In genomic region chr14:34324363-34324795, GRCh38 we compare ENCODE assay signal across 9 cellular contexts.
DNase-seq lines count a peak whose midpoint lies in the region; ATAC-seq and TF ChIP-seq lines count a peak whose summit lies in the region.
"Had no signal": no experiment of that assay in that cellular context is flagged by ENCODE, and none has a peak within 500 bp of the region (broad histone marks: within the 10 kb centered on the region; RNA-seq: fewer than 3 reads in every experiment).

No MANE protein-coding gene starts in this region.

- no TSS peak for BruUV-seq in IMR-90 (replicated peaks; lab: Mats Ljungman, UMichigan)
- no TSS peak for BruUV-seq in PC-9 (replicated peaks; lab: Mats Ljungman, UMichigan)

- no peak overlapping the region for H3K9ac ChIP-seq in IMR-90 (ENCODE audit: low read depth, low read length)
- H3K9ac ChIP-seq: BLaER1 had no signal

- H3K9me3 ChIP-seq in IMR-90 (ENCODE audit: control insufficient read depth, insufficient read depth, low read length) = no peaks in the 10 kb centered on the region
- H3K9me3 ChIP-seq in PC-9 (ENCODE audit: insufficient read depth, low read depth) = no peaks in the 10 kb centered on the region
- H3K9me3 ChIP-seq: BLaER1 had no signal

- peak; percentile 54 for TF ChIP-seq RAD21 in IMR-90 (IDR thresholded peaks at IDR 0.05; ENCODE audit: low read length)

- H2AK5ac ChIP-seq in IMR-90 (ENCODE audit: low read depth, low read length) = no peak overlapping the region

- no peaks in the 10 kb centered on the region for H3K36me3 Mint-ChIP-seq in neural crest cell (ENCODE audit: low read depth)

- no peak overlapping the region for H4K91ac ChIP-seq in IMR-90 (ENCODE audit: insufficient read depth, low read depth, low read length)

- H3K9me3 Mint-ChIP-seq in neural crest cell = peaks cover 2% of the 10 kb centered on the region

- no peak overlapping the region for H3K14ac ChIP-seq in IMR-90 (replicated peaks; ENCODE audit: low read depth, low read length)

- H3K9me1 ChIP-seq in IMR-90 (ENCODE audit: insufficient read depth, low read length) = no peaks in the 10 kb centered on the region

- no peak overlapping the region for H4K5ac ChIP-seq in IMR-90 (ENCODE audit: low read depth, low read length)

- dilution Hi-C loops in IMR-90 (cut with HindIII; ENCODE audit: low sequenced_read_pairs, unreplicated experiment) = no loop called here

- in situ Hi-C loops in IMR-90 (cut with MboI; ENCODE audit: low sequenced_read_pairs) = loop anchor here (5.0 kb wide), 1 partner anchor 487 kb away; no protein-coding TSS in a partner anchor

- H2BK5ac ChIP-seq in IMR-90 (ENCODE audit: low read depth, low read length, poor library complexity, severe bottlenecking) = no peak overlapping the region

- H4K8ac ChIP-seq in IMR-90 (ENCODE audit: low read depth in 2 of 2, low read length in 2 of 2) = no peak overlapping the region

- no peak overlapping the region for H3K4ac ChIP-seq in IMR-90 (ENCODE audit: low read depth, low read length)

- peaks cover 5% of the 10 kb centered on the region for H3K4me1 Mint-ChIP-seq in neural crest cell

- no peaks in the 10 kb centered on the region for H3K79me1 ChIP-seq in IMR-90 (ENCODE audit: low read depth in 1 of 2, low read length in 2 of 2)

- CTCF ChIA-PET in IMR-90 (lab: Yijun Ruan, JAX) (interaction anchor here (0.8 to 2.1 kb wide), 5 partner anchors 11 to 481 kb away, joined by 3 to 7 read pairs (median 3); no protein-coding TSS in a partner anchor), PC-9 (lab: Charles Lee) (no interaction called here)

- no peaks in the 10 kb centered on the region for H3K9me2 ChIP-seq in PC-9 (ENCODE audit: insufficient read depth)

- H2AFZ ChIP-seq in IMR-90 (replicated peaks; ENCODE audit: low read length, poor library complexity) (no peak overlapping the region), PC-9 (no peak overlapping the region)

- POLR2A ChIA-PET in IMR-90 (lab: Charles Lee; ENCODE audit: unreplicated experiment) (no interaction called here), PC-9 (lab: Charles Lee; ENCODE audit: unreplicated experiment) (no interaction called here)

- H3F3A ChIP-seq in PC-9 (ENCODE audit: insufficient read depth, low read depth) = no peaks in the 10 kb centered on the region

- H3K27ac Mint-ChIP-seq in neural crest cell (ENCODE audit: unreplicated experiment) = no peak overlapping the region

- H3K18ac ChIP-seq in IMR-90 (ENCODE audit: low read depth, low read length) = no peak overlapping the region

- H3K4me1 ChIP-seq in IMR-90 (ENCODE audit: control insufficient read depth, insufficient read depth, low read length) (no peaks in the 10 kb centered on the region), PC-9 (replicated peaks; ENCODE audit: insufficient read depth) (no peaks in the 10 kb centered on the region)
- H3K4me1 ChIP-seq: BLaER1 had no signal

- no peak overlapping the region for H3K4me3 Mint-ChIP-seq in neural crest cell

- no peaks in the 10 kb centered on the region for H3K79me2 ChIP-seq in PC-9 (ENCODE audit: low read depth)

- intact Hi-C loops in IMR-90 (cut with micrococcal nuclease) (loop anchor here (1.0 to 2.0 kb wide), 2 partner anchors 485 to 1748 kb away; no protein-coding TSS in a partner anchor), PC-9 (cut with micrococcal nuclease; ENCODE audit: unreplicated experiment) (loop anchor here (5.0 kb wide), 2 partner anchors 1612 to 1852 kb away; no protein-coding TSS in a partner anchor)

- H2BK15ac ChIP-seq in IMR-90 (ENCODE audit: low read depth, low read length) = no peak overlapping the region

- no peak overlapping the region for H2BK20ac ChIP-seq in IMR-90 (ENCODE audit: low read depth, low read length)

- H3K4me3 ChIP-seq in IMR-90 (ENCODE audit: insufficient read depth, low read depth, low read length) = no peak overlapping the region
- H3K4me3 ChIP-seq in PC-9 = no peak overlapping the region
- no peak overlapping the region for H3K4me3 ChIP-seq in epithelial cell of proximal tubule (ENCODE audit: low read depth, low read length)
- H3K4me3 ChIP-seq: BLaER1 had no signal

- H3K27ac ChIP-seq in IMR-90 (ENCODE audit: insufficient read depth, low read length) (no peak overlapping the region), PC-9 (no peak overlapping the region)
- H3K27ac ChIP-seq: BLaER1 had no signal

- H3K36me3 ChIP-seq in IMR-90 (ENCODE audit: control insufficient read depth, insufficient read depth, low read length) (no peaks in the 10 kb centered on the region), PC-9 (ENCODE audit: low read depth) (no peaks in the 10 kb centered on the region)
- H3K36me3 ChIP-seq: BLaER1 had no signal

- no peak for TF ChIP-seq POLR2A in IMR-90 (IDR thresholded peaks at IDR 0.05; ENCODE audit: low read depth, low read length)

- H3K27me3 ChIP-seq in IMR-90 (ENCODE audit: control insufficient read depth, insufficient read depth, low read length) (peaks cover 5% of the 10 kb centered on the region; the same call in 1 of the 2 replicates), PC-9 (ENCODE audit: insufficient read depth, low read depth) (no peaks in the 10 kb centered on the region)
- H3K27me3 ChIP-seq: BLaER1 had no signal

- H3K27me3 Mint-ChIP-seq in neural crest cell (ENCODE audit: low read depth) = peaks cover 4% of the 10 kb centered on the region

- H3K56ac ChIP-seq in IMR-90 (ENCODE audit: extremely low read depth, insufficient read depth, low read length) = no peak overlapping the region

- ATAC-seq in IMR-90 (ENCODE audit: low read depth) = 0 out of 2 replicates have a peak, but pooled peaks have one; percentile 49
- no peak for ATAC-seq in HG02870 (IDR thresholded peaks at IDR 0.05; ENCODE audit: unreplicated experiment)

- no peak overlapping the region for H2AK9ac ChIP-seq in IMR-90 (replicated peaks; ENCODE audit: low read depth, low read length, poor library complexity)

- TF ChIP-seq CTCF in IMR-90 (conservative IDR thresholded peaks at IDR 0.05; ENCODE audit: low read depth, low read length) (peak; percentile 65), PC-9 (conservative IDR thresholded peaks at IDR 0.05) (peak; percentile 78), epithelial cell of proximal tubule (conservative IDR thresholded peaks at IDR 0.05; ENCODE audit: low read depth, low read length) (peak; percentile 72), neural crest cell (conservative IDR thresholded peaks at IDR 0.05) (peak; percentile 84)

- DNase-seq in DMS79 treated with DMSO at 0.1 percent for 48 hours (lab: John Stamatoyannopoulos, UW) (peak; percentile 49), DMS79 (lab: John Stamatoyannopoulos, UW) (no peak), IMR-90 (peak; percentile 26), PC-9 (peak in 1 of 2 experiments; percentile 9), epithelial cell of proximal tubule (ENCODE audit: low read depth) (no peak), neural crest cell (ENCODE audit: low read depth, low spot score) (peak; percentile 42), NK-92 (lab: John Stamatoyannopoulos, UW; ENCODE audit: unreplicated experiment) (no peak)

- no peak overlapping the region for H2BK120ac ChIP-seq in IMR-90 (ENCODE audit: low read depth, low read length)

- no peaks in the 10 kb centered on the region for H4K20me1 ChIP-seq in IMR-90 (ENCODE audit: insufficient read depth, low read length)
- no peaks in the 10 kb centered on the region; the same call in 1 of the 2 replicates for H4K20me1 ChIP-seq in PC-9 (ENCODE audit: insufficient read depth)
- H4K20me1 ChIP-seq: BLaER1 had no signal

- H3K23ac ChIP-seq in IMR-90 (ENCODE audit: low read depth, low read length) = no peak overlapping the region

- WGBS in IMR-90 (ENCODE audit: extremely low coverage in 2 of 2, insufficient read length in 1 of 2), 2 experiments = no CpG with 5 or more reads among the region's 6 CpGs

- no peak overlapping the region for H3K4me2 ChIP-seq in IMR-90 (ENCODE audit: low read depth, low read length)
- no peak overlapping the region for H3K4me2 ChIP-seq in PC-9
- H3K4me2 ChIP-seq: BLaER1 had no signal

TF ChIP-seq in IMR-90, 13 proteins besides CTCF, POLR2A, EP300 and RAD21:
- TF ChIP-seq NFE2L2 (IDR thresholded peaks at IDR 0.05; ENCODE audit: low read depth, low read length) (no peak), SMC3 (IDR thresholded peaks at IDR 0.05; ENCODE audit: low read depth, low read length) (peak; percentile 27; the same call in 1 of the 2 replicates), CEBPB (IDR thresholded peaks at IDR 0.05; ENCODE audit: low read depth, low read length) (no peak), USF2 (IDR thresholded peaks at IDR 0.05; ENCODE audit: low read depth, low read length) (no peak)

Comparison
In these comparisons a context has a peak if more than half of its experiments do, and no peak if none do; other contexts are left out.
1. DNase-seq: peak in DMS79 treated with DMSO at 0.1 percent for 48 hours (single experiment), IMR-90 (single experiment) and neural crest cell (single experiment); none in DMS79 (single experiment), epithelial cell of proximal tubule (single experiment) and NK-92 (single experiment).
2. Peak in every context shown above with its lines, with median percentiles within 50 percentile points of each other: CTCF ChIP-seq.